Comparison of ENCODE assay signal across 1 cellular context in the genomic region with DNA sequence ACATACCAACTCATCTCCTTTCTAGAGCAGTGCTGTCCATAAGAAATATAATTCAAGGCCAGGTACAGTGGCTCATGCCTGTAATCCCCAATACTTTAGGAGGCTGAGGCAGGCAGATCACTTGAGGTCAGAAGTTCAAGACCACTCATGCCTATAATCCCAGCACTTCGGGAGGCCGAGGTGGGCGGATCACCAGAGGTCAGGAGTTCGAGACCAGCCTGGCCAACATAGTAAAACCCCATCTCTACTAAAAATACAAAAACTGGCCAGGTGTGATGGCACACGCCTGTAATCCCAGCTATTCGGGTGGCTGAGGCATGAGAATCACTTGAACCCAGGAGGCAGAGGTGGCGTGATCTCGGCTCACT.
TF ChIP-seq lines count a peak whose summit lies in the region.

No MANE protein-coding gene starts in this region.

TF ChIP-seq in K562, 482 proteins besides CTCF, POLR2A, EP300 and RAD21:
- TF ChIP-seq EGR1 (conservative IDR thresholded peaks at IDR 0.05) = peak; percentile 44; the same call in 1 of the 2 replicates
